Comparison of ENCODE assay signal across 17 cellular contexts in genomic region chr3:136720091-136720490, GRCh38. TPM values are rescaled to one million over a fixed set of nuclear protein-coding genes. Genes with fewer than 3 reads are reported as not detected.
DNase-seq lines count a peak whose midpoint lies in the region; ATAC-seq and TF ChIP-seq lines count a peak whose summit lies in the region.
"Had no signal": no experiment of that assay in that cellular context is flagged by ENCODE, and none has a peak within 500 bp of the region (broad histone marks: within the 10 kb centered on the region; RNA-seq: fewer than 3 reads in every experiment).

No MANE protein-coding gene starts in this region.

- DNase-seq in natural killer cell (no peak), SK-N-SH (peak; percentile 27), cerebellar cortex (ENCODE audit: low spot score) (peak; percentile 26), NCI-H446 (lab: John Stamatoyannopoulos, UW) (no peak)
- DNase-seq in natural killer cell treated with Interleukin-12 subunit alpha and Interleukin-12 subunit beta and Interleukin-15 and Interleukin-18, amount 100 ng/mL, for 72 hours (ENCODE audit: low spot score) = no peak
- DNase-seq: AML-193; Caco-2; CD4-positive, alpha-beta T cell; GDM1; HCEC 1CT; HFFc6 had no signal

- no peaks in the 10 kb centered on the region for H3K9me3 Mint-ChIP-seq in natural killer cell
- no peaks in the 10 kb centered on the region for H3K9me3 Mint-ChIP-seq in natural killer cell treated with Interleukin-12 subunit alpha and Interleukin-12 subunit beta and Interleukin-15 and Interleukin-18, amount 100 ng/mL, for 72 hours
- H3K9me3 Mint-ChIP-seq: CD4-positive, alpha-beta T cell had no signal

- intact Hi-C loops in natural killer cell (cut with micrococcal nuclease) = no loop called here

- TF ChIP-seq CTCF in natural killer cell (IDR thresholded peaks at IDR 0.05) (no peak), SK-N-SH (IDR thresholded peaks at IDR 0.05) (no peak)

- WGBS in SK-N-SH (ENCODE audit: low lambda C conversion rate) = 96% methylated on average over 5 of the region's 5 CpGs

- no peak for TF ChIP-seq RAD21 in SK-N-SH (IDR thresholded peaks at IDR 0.05; ENCODE audit: low read length)

- no peaks in the 10 kb centered on the region for H3K36me3 Mint-ChIP-seq in natural killer cell
- no peaks in the 10 kb centered on the region for H3K36me3 Mint-ChIP-seq in natural killer cell treated with Interleukin-12 subunit alpha and Interleukin-12 subunit beta and Interleukin-15 and Interleukin-18, amount 100 ng/mL, for 72 hours

- H3K9me3 ChIP-seq in SK-N-SH = no peaks in the 10 kb centered on the region
- H3K9me3 ChIP-seq: A549, Caco-2 had no signal

- no peaks in the 10 kb centered on the region for H3K27me3 ChIP-seq in SK-N-SH (ENCODE audit: insufficient read depth)

- peaks cover 0 to 17% of the 10 kb centered on the region in 2 experiments for H3K36me3 ChIP-seq in SK-N-SH (replicated peaks in 1 of 2; ENCODE audit: control insufficient read depth in 1 of 2, insufficient read depth in 2 of 2, low read length in 1 of 2)

- no peak overlapping the region for H3K4me3 Mint-ChIP-seq in natural killer cell
- H3K4me3 Mint-ChIP-seq in natural killer cell treated with Interleukin-12 subunit alpha and Interleukin-12 subunit beta and Interleukin-15 and Interleukin-18, amount 100 ng/mL, for 72 hours = no peak overlapping the region
- H3K4me3 Mint-ChIP-seq: CD4-positive, alpha-beta T cell; GM23338; HFFc6 had no signal

- H3K4me3 ChIP-seq in SK-N-SH (ENCODE audit: low read depth in 2 of 2, low read length in 1 of 2) = no peak overlapping the region
- H3K4me3 ChIP-seq: A549, GM23338 had no signal

- H4K20me1 ChIP-seq in SK-N-SH (ENCODE audit: insufficient read depth) = peaks cover 9% of the 10 kb centered on the region

- POLR2A ChIA-PET in SK-N-SH (lab: Yijun Ruan, JAX) = no interaction called here

- H3K27me3 Mint-ChIP-seq in natural killer cell (ENCODE audit: low read depth in 2 of 2) = no peaks in the 10 kb centered on the region
- no peaks in the 10 kb centered on the region for H3K27me3 Mint-ChIP-seq in natural killer cell treated with Interleukin-12 subunit alpha and Interleukin-12 subunit beta and Interleukin-15 and Interleukin-18, amount 100 ng/mL, for 72 hours
- H3K27me3 Mint-ChIP-seq: CD4-positive, alpha-beta T cell had no signal

- H3K4me2 ChIP-seq in SK-N-SH = no peak overlapping the region
- H3K4me2 ChIP-seq: A549, GM23338 had no signal

- H2AFZ ChIP-seq in SK-N-SH (ENCODE audit: low read depth) = no peak overlapping the region
- H2AFZ ChIP-seq: GM23338 had no signal

- H3K79me2 ChIP-seq in SK-N-SH (ENCODE audit: insufficient read depth) = peaks cover 79% of the 10 kb centered on the region

- H3F3A ChIP-seq in SK-N-SH (replicated peaks; ENCODE audit: insufficient read depth) = peaks cover 6% of the 10 kb centered on the region

- 0 out of 4 replicates have a peak, but pooled peaks of 1 of the 2 experiments have one; percentile 10 for TF ChIP-seq EP300 in SK-N-SH (IDR thresholded peaks at IDR 0.05; ENCODE audit: borderline replicate concordance in 1 of 2, low read depth in 1 of 2, low read length in 1 of 2)

- CTCF ChIA-PET in SK-N-SH (lab: Yijun Ruan, JAX) = interaction anchor here (0.9 to 1.3 kb wide), 3 partner anchors 10 to 294 kb away, joined by 3 to 4 read pairs (median 4); partner anchors contain the start of gene STAG1

- H3K4me1 Mint-ChIP-seq in natural killer cell = peaks cover 30 to 32% of the 10 kb centered on the region in 2 donors
- H3K4me1 Mint-ChIP-seq in natural killer cell treated with Interleukin-12 subunit alpha and Interleukin-12 subunit beta and Interleukin-15 and Interleukin-18, amount 100 ng/mL, for 72 hours (ENCODE audit: low read depth in 2 of 2) = peaks cover 9 to 18% of the 10 kb centered on the region in 2 donors

- H3K27ac ChIP-seq in SK-N-SH (ENCODE audit: low read depth in 2 of 2, low read length in 1 of 2) = no peak overlapping the region
- H3K27ac ChIP-seq: 22Rv1, A549, C4-2B had no signal

- ATAC-seq in natural killer cell (no peak), HG02759 (IDR thresholded peaks at IDR 0.05; ENCODE audit: unreplicated experiment) (no peak), GM18519 (IDR thresholded peaks at IDR 0.05; ENCODE audit: low FRiP score, unreplicated experiment) (no peak)
- no peak for ATAC-seq in natural killer cell treated with Interleukin-12 subunit alpha and Interleukin-12 subunit beta and Interleukin-15 and Interleukin-18, amount 100 ng/mL, for 72 hours
- ATAC-seq: A549, GM23338 had no signal

- no peak overlapping the region for H3K9ac ChIP-seq in SK-N-SH

- peak overlapping the region; percentile 43 to 59 for H3K27ac Mint-ChIP-seq in natural killer cell
- no peak overlapping the region for H3K27ac Mint-ChIP-seq in natural killer cell treated with Interleukin-12 subunit alpha and Interleukin-12 subunit beta and Interleukin-15 and Interleukin-18, amount 100 ng/mL, for 72 hours
- H3K27ac Mint-ChIP-seq: CD4-positive, alpha-beta T cell; GM23338; HFFc6 had no signal

- H3K4me1 ChIP-seq in SK-N-SH (ENCODE audit: control insufficient read depth in 1 of 2, insufficient read depth in 2 of 2, low read depth in 1 of 2, low read length in 1 of 2) = no peaks in the 10 kb centered on the region; a peak in 1 of 4 replicates
- H3K4me1 ChIP-seq: A549 had no signal

- no peaks in the 10 kb centered on the region for H3K9me2 ChIP-seq in SK-N-SH

TF ChIP-seq in SK-N-SH, 30 proteins besides CTCF, POLR2A, EP300 and RAD21:
- TF ChIP-seq RFX5 (IDR thresholded peaks at IDR 0.05; ENCODE audit: low read length) = no peak
- TF ChIP-seq GATA2 (CRISPR knock-in tag; IDR thresholded peaks at IDR 0.05) = peak; percentile 38
TF ChIP-seq in SK-N-SH: peak in this region for 1.

RNA-seq across cellular contexts. Expression of gene STAG1, which starts 32.1 kb away (rescaled TPM):
- 10 to 100 TPM; 55.1 to 66.2 (median 60.3) TPM for total RNA-seq in natural killer cell
- total RNA-seq in natural killer cell treated with Interleukin-12 subunit alpha and Interleukin-12 subunit beta and Interleukin-15 and Interleukin-18, amount 100 ng/mL, for 72 hours = 10 to 100 TPM; 48.7 to 88.7 TPM
- 5.5 and 6.9 TPM in 2 replicates for polyA plus RNA-seq in SK-N-SH (2012; rRNA removed)
- polyA plus RNA-seq in SK-N-SH (2012; cell fraction: cytosol; rRNA removed) = 8.3 and 9.0 TPM in 2 replicates
- 3.8 and 7.6 TPM in 2 replicates for polyA plus RNA-seq in SK-N-SH (2012; cell fraction: nucleus; rRNA removed)

Comparison
In these comparisons a context has a peak if more than half of its experiments do, and no peak if none do; other contexts are left out.
1. H3K27ac Mint-ChIP-seq: peak in natural killer cell (2 of 2); none in natural killer cell treated with Interleukin-12 subunit alpha and Interleukin-12 subunit beta and Interleukin-15 and Interleukin-18, amount 100 ng/mL, for 72 hours (0 of 2).
2. DNase-seq: peak in SK-N-SH (single experiment) and cerebellar cortex (single experiment); none in natural killer cell (single experiment), natural killer cell treated with Interleukin-12 subunit alpha and Interleukin-12 subunit beta and Interleukin-15 and Interleukin-18, amount 100 ng/mL, for 72 hours (single experiment) and NCI-H446 (0 of 2).